Comparison of ENCODE assay signal across 19 cellular contexts in genomic region chr1:53066941-53067738, GRCh38. TPM values are rescaled to one million over a fixed set of nuclear protein-coding genes. Genes with fewer than 3 reads are reported as not detected.
DNase-seq lines count a peak whose midpoint lies in the region; TF ChIP-seq lines count a peak whose summit lies in the region.
"Had no signal": no experiment of that assay in that cellular context is flagged by ENCODE, and none has a peak within 500 bp of the region (broad histone marks: within the 10 kb centered on the region; RNA-seq: fewer than 3 reads in every experiment).

No MANE protein-coding gene starts in this region.

- H3K27me3 ChIP-seq in esophagus muscularis mucosa = peaks cover 0 to 17% (median 11%) of the 10 kb centered on the region in 4 donors
- peaks cover 0 to 28% of the 10 kb centered on the region in 2 experiments for H3K27me3 ChIP-seq in mesenchymal stem cell (ENCODE audit: control insufficient read depth in 1 of 2, insufficient read depth in 1 of 2, low read length in 2 of 2)
- H3K27me3 ChIP-seq in testis = no peaks in the 10 kb centered on the region
- H3K27me3 ChIP-seq in hepatocyte = peaks cover 23% of the 10 kb centered on the region

- no peak overlapping the region for H2AK5ac ChIP-seq in mesenchymal stem cell (ENCODE audit: low read length, severe bottlenecking)

- peaks cover 8% of the 10 kb centered on the region for H3K4me1 Mint-ChIP-seq in activated CD4-positive, alpha-beta memory T cell treated with anti-CD3 and anti-CD28 coated beads for 36 hours (ENCODE audit: low read depth)
- H3K4me1 Mint-ChIP-seq in activated CD4-positive, alpha-beta memory T cell treated with anti-CD3 and anti-CD28 coated beads, Interleukin-2, amount 10 ng/mL, durations not matched to agents 7 days and 5 days = peaks cover 2% of the 10 kb centered on the region

- H4K8ac ChIP-seq in mesenchymal stem cell (ENCODE audit: low read length) = no peak overlapping the region

- no peaks in the 10 kb centered on the region for H4K20me1 ChIP-seq in hepatocyte (ENCODE audit: insufficient read depth, poor library complexity, severe bottlenecking)
- H4K20me1 ChIP-seq: BLaER1 had no signal

- H3K14ac ChIP-seq in mesenchymal stem cell (ENCODE audit: low read length in 2 of 2) = no peak overlapping the region

- no peak for TF ChIP-seq CTCF in esophagus muscularis mucosa (IDR thresholded peaks at IDR 0.05)
- no peak for TF ChIP-seq CTCF in testis (IDR thresholded peaks at IDR 0.05)
- no peak for TF ChIP-seq CTCF in hepatocyte (IDR thresholded peaks at IDR 0.05; ENCODE audit: poor library complexity)

- no peaks in the 10 kb centered on the region for H3K36me3 Mint-ChIP-seq in activated CD4-positive, alpha-beta memory T cell treated with anti-CD3 and anti-CD28 coated beads for 36 hours
- no peaks in the 10 kb centered on the region for H3K36me3 Mint-ChIP-seq in activated CD4-positive, alpha-beta memory T cell treated with anti-CD3 and anti-CD28 coated beads, Interleukin-2, amount 10 ng/mL, durations not matched to agents 7 days and 5 days (ENCODE audit: low read depth)

- no peak overlapping the region for H3K4me3 Mint-ChIP-seq in activated CD4-positive, alpha-beta memory T cell treated with anti-CD3 and anti-CD28 coated beads for 36 hours
- no peak overlapping the region for H3K4me3 Mint-ChIP-seq in activated CD4-positive, alpha-beta memory T cell treated with anti-CD3 and anti-CD28 coated beads, Interleukin-2, amount 10 ng/mL, durations not matched to agents 7 days and 5 days

- no peak overlapping the region for H2AFZ ChIP-seq in mesenchymal stem cell (ENCODE audit: low read depth, low read length)
- H2AFZ ChIP-seq in hepatocyte = no peak overlapping the region

- no peak for TF ChIP-seq EP300 in esophagus muscularis mucosa (IDR thresholded peaks at IDR 0.05)

- peak; percentile 7 for DNase-seq in activated CD4-positive, alpha-beta memory T cell treated with anti-CD3 and anti-CD28 coated beads for 36 hours
- no peak for DNase-seq in activated CD4-positive, alpha-beta memory T cell treated with anti-CD3 and anti-CD28 coated beads, Interleukin-2, amount 10 ng/mL, durations not matched to agents 7 days and 5 days
- no peak for DNase-seq in esophagus muscularis mucosa (ENCODE audit: extremely low spot score)
- no peak for DNase-seq in mesenchymal stem cell
- peak; percentile 11 for DNase-seq in testis
- DNase-seq in hepatocyte (ENCODE audit: low spot score) = no peak
- no peak for DNase-seq in NCI-H2029 treated with DMSO at 0.1 percent for 48 hours (lab: John Stamatoyannopoulos, UW)
- DNase-seq in cerebellar nuclear complex (lab: John Stamatoyannopoulos, UW) = no peak
- DNase-seq: activated naive CD4-positive, alpha-beta T cell; amniotic stem cell; Calu3; dermis blood vessel endothelial cell; left colon; NCI-H1105; NCI-H510A treated with DMSO at 0.1 percent for 48 hours; T-helper 9 cell had no signal

- H3K4me2 ChIP-seq in mesenchymal stem cell (ENCODE audit: low read length, poor library complexity, severe bottlenecking) = no peak overlapping the region
- H3K4me2 ChIP-seq in hepatocyte = no peak overlapping the region
- H3K4me2 ChIP-seq: BLaER1 had no signal

- no peak overlapping the region for H2BK120ac ChIP-seq in mesenchymal stem cell (ENCODE audit: low read depth, low read length)

- peaks cover 19% of the 10 kb centered on the region for H3K27me3 Mint-ChIP-seq in activated CD4-positive, alpha-beta memory T cell treated with anti-CD3 and anti-CD28 coated beads for 36 hours
- H3K27me3 Mint-ChIP-seq in activated CD4-positive, alpha-beta memory T cell treated with anti-CD3 and anti-CD28 coated beads, Interleukin-2, amount 10 ng/mL, durations not matched to agents 7 days and 5 days = peaks cover 24% of the 10 kb centered on the region

- 86% methylated on average over 9 of the region's 13 CpGs for WGBS in esophagus muscularis mucosa
- 90% methylated on average over 10 of the region's 13 CpGs for WGBS in mesenchymal stem cell
- WGBS in testis, 2 donors = 78 to 80% methylated on average over 13 of the region's 13 CpGs
- WGBS in hepatocyte (ENCODE audit: low lambda C conversion rate, missing lambda C conversion rate) = 83% methylated on average over 13 of the region's 13 CpGs

- H3K27ac ChIP-seq in esophagus muscularis mucosa (replicated peaks in 1 of 4) (peak overlapping the region in 3 of 4 donors; percentile 24 to 52 (median 45)), mesenchymal stem cell (ENCODE audit: low read length, poor library complexity, severe bottlenecking) (no peak overlapping the region), testis (peak overlapping the region in 1 of 2 donors; percentile 14), hepatocyte (no peak overlapping the region)
- H3K27ac ChIP-seq: BLaER1, neutrophil, SK-N-MC had no signal

- no peak overlapping the region for H3K23ac ChIP-seq in mesenchymal stem cell (ENCODE audit: low read length in 2 of 2)

- H3K18ac ChIP-seq in mesenchymal stem cell (ENCODE audit: low read depth in 1 of 2, low read length in 2 of 2) = no peak overlapping the region

- H4K91ac ChIP-seq in mesenchymal stem cell (ENCODE audit: low read length) = no peak overlapping the region

- no peaks in the 10 kb centered on the region for H3K79me2 ChIP-seq in hepatocyte

- no peak for TF ChIP-seq POLR2A in esophagus muscularis mucosa (IDR thresholded peaks at IDR 0.05; ENCODE audit: low read depth)
- no peak for TF ChIP-seq POLR2A in testis (IDR thresholded peaks at IDR 0.05)

- no peaks in the 10 kb centered on the region for H3K9me3 Mint-ChIP-seq in activated CD4-positive, alpha-beta memory T cell treated with anti-CD3 and anti-CD28 coated beads for 36 hours
- no peaks in the 10 kb centered on the region for H3K9me3 Mint-ChIP-seq in activated CD4-positive, alpha-beta memory T cell treated with anti-CD3 and anti-CD28 coated beads, Interleukin-2, amount 10 ng/mL, durations not matched to agents 7 days and 5 days

- H3K36me3 ChIP-seq in esophagus muscularis mucosa (peaks cover 0 to 9% (median 0%) of the 10 kb centered on the region in 4 donors), mesenchymal stem cell (ENCODE audit: control insufficient read depth in 1 of 2, insufficient read depth in 2 of 2, low read depth in 1 of 2, low read length in 2 of 2) (peaks cover 0 to 53% of the 10 kb centered on the region in 2 experiments), testis (ENCODE audit: low read depth, missing control alignments) (no peaks in the 10 kb centered on the region), hepatocyte (replicated peaks; ENCODE audit: insufficient read depth, low read depth) (no peaks in the 10 kb centered on the region)
- H3K36me3 ChIP-seq: BLaER1, neutrophil had no signal

- peak overlapping the region in 1 of 2 experiments; percentile 24 for H3K4ac ChIP-seq in mesenchymal stem cell (ENCODE audit: low read depth in 1 of 2, low read length in 2 of 2)

- H3K9me2 ChIP-seq in hepatocyte (replicated peaks; ENCODE audit: insufficient read depth) = no peaks in the 10 kb centered on the region

- H3K9me3 ChIP-seq in esophagus muscularis mucosa = no peaks in the 10 kb centered on the region
- H3K9me3 ChIP-seq in mesenchymal stem cell (ENCODE audit: control insufficient read depth, low read length) = no peaks in the 10 kb centered on the region
- H3K9me3 ChIP-seq in testis = no peaks in the 10 kb centered on the region
- H3K9me3 ChIP-seq in hepatocyte (ENCODE audit: low read depth) = no peaks in the 10 kb centered on the region
- H3K9me3 ChIP-seq: neutrophil had no signal

- peaks cover 10 to 22% (median 16%) of the 10 kb centered on the region in 4 donors for H3K4me1 ChIP-seq in esophagus muscularis mucosa
- peaks cover 14% of the 10 kb centered on the region for H3K4me1 ChIP-seq in mesenchymal stem cell (ENCODE audit: control insufficient read depth, insufficient read depth, low read depth, low read length)
- peaks cover 6% of the 10 kb centered on the region for H3K4me1 ChIP-seq in testis
- H3K4me1 ChIP-seq in hepatocyte (ENCODE audit: insufficient read depth) = peaks cover 9% of the 10 kb centered on the region
- H3K4me1 ChIP-seq: BLaER1 had no signal

- POLR2A ChIA-PET in activated CD4-positive, alpha-beta memory T cell treated with anti-CD3 and anti-CD28 coated beads for 36 hours (lab: Charles Lee) = no interaction called here
- POLR2A ChIA-PET in activated CD4-positive, alpha-beta memory T cell treated with anti-CD3 and anti-CD28 coated beads, Interleukin-2, amount 10 ng/mL, durations not matched to agents 7 days and 5 days (lab: Charles Lee) = no interaction called here

- intact Hi-C loops in activated CD4-positive, alpha-beta memory T cell treated with anti-CD3 and anti-CD28 coated beads for 36 hours (cut with micrococcal nuclease) = no loop called here
- intact Hi-C loops in esophagus muscularis mucosa (cut with DNase I) = loop anchor here (10.0 kb wide), 1 partner anchor 118 kb away; no protein-coding TSS in a partner anchor
- intact Hi-C loops in testis (cut with DNase I; ENCODE audit: low total_unique reads) = no loop called here

- no peak overlapping the region for H3K27ac Mint-ChIP-seq in activated CD4-positive, alpha-beta memory T cell treated with anti-CD3 and anti-CD28 coated beads for 36 hours
- H3K27ac Mint-ChIP-seq in activated CD4-positive, alpha-beta memory T cell treated with anti-CD3 and anti-CD28 coated beads, Interleukin-2, amount 10 ng/mL, durations not matched to agents 7 days and 5 days = no peak overlapping the region

- no peaks in the 10 kb centered on the region for H3K79me1 ChIP-seq in mesenchymal stem cell (replicated peaks; ENCODE audit: low read length, poor library complexity, severe bottlenecking)

- peak overlapping the region; percentile 65 for H2BK15ac ChIP-seq in mesenchymal stem cell (ENCODE audit: low read depth, poor library complexity, severe bottlenecking)

- no peak overlapping the region for H2BK5ac ChIP-seq in mesenchymal stem cell (ENCODE audit: low read depth, low read length, poor library complexity, severe bottlenecking)

- CTCF ChIA-PET in activated CD4-positive, alpha-beta memory T cell treated with anti-CD3 and anti-CD28 coated beads for 36 hours (lab: Charles Lee) = no interaction called here
- CTCF ChIA-PET in activated CD4-positive, alpha-beta memory T cell treated with anti-CD3 and anti-CD28 coated beads, Interleukin-2, amount 10 ng/mL, durations not matched to agents 7 days and 5 days (lab: Charles Lee) = no interaction called here

- H3K9ac ChIP-seq in mesenchymal stem cell (ENCODE audit: low read length) = no peak overlapping the region
- H3K9ac ChIP-seq: BLaER1 had no signal

- no peak overlapping the region for H3K4me3 ChIP-seq in esophagus muscularis mucosa
- H3K4me3 ChIP-seq in mesenchymal stem cell (ENCODE audit: insufficient read depth in 1 of 2, low read depth in 1 of 2, low read length in 2 of 2) = no peak overlapping the region
- no peak overlapping the region for H3K4me3 ChIP-seq in testis
- no peak overlapping the region for H3K4me3 ChIP-seq in hepatocyte
- H3K4me3 ChIP-seq: BLaER1, SK-N-MC had no signal

- H2BK12ac ChIP-seq in mesenchymal stem cell (ENCODE audit: low read length in 2 of 2) = no peak overlapping the region

RNA-seq across cellular contexts. Expression of gene PODN, which starts 5.1 kb away (rescaled TPM):
- total RNA-seq in activated CD4-positive, alpha-beta memory T cell treated with anti-CD3 and anti-CD28 coated beads for 36 hours = not detected
- not detected for total RNA-seq in activated CD4-positive, alpha-beta memory T cell treated with anti-CD3 and anti-CD28 coated beads, Interleukin-2, amount 10 ng/mL, durations not matched to agents 7 days and 5 days
- total RNA-seq in esophagus muscularis mucosa = 100 to 1,000 TPM in 3 of 4 donors, 10 to 100 TPM in 1; 78.6 to 150 (median 113) TPM
- polyA plus RNA-seq in mesenchymal stem cell (2013, experiment 1 of 2) = 54.8 TPM
- 53.6 TPM for polyA plus RNA-seq in mesenchymal stem cell (2013, experiment 2 of 2)
- total RNA-seq in testis = 100 to 1,000 TPM in 1 of 2 donors, 10 to 100 TPM in 1; 87.5 to 104 TPM
- 69.3 TPM for polyA plus RNA-seq in testis (ENCODE audit: insufficient read depth, low read depth, low replicate concordance)
- total RNA-seq in hepatocyte = 2.1 and 3.9 TPM in 2 replicates
- 4.9 and 9.2 TPM in 2 replicates for polyA plus RNA-seq in hepatocyte
- total RNA-seq: Calu3, dermis blood vessel endothelial cell had no signal

Comparison
In these comparisons a context has a peak if more than half of its experiments do, and no peak if none do; other contexts are left out.
1. DNase-seq: peak in activated CD4-positive, alpha-beta memory T cell treated with anti-CD3 and anti-CD28 coated beads for 36 hours (single experiment) and testis (single experiment); none in activated CD4-positive, alpha-beta memory T cell treated with anti-CD3 and anti-CD28 coated beads, Interleukin-2, amount 10 ng/mL, durations not matched to agents 7 days and 5 days (single experiment), esophagus muscularis mucosa (single experiment), mesenchymal stem cell (single experiment), hepatocyte (single experiment), NCI-H2029 treated with DMSO at 0.1 percent for 48 hours (single experiment) and cerebellar nuclear complex (0 of 2).
2. H3K27ac ChIP-seq: peak in esophagus muscularis mucosa (3 of 4); none in mesenchymal stem cell (single experiment) and hepatocyte (single experiment).
3. RNA of gene PODN, which starts 5.1 kb away (total RNA-seq): 78.6 to 150 TPM in esophagus muscularis mucosa and 87.5 to 104 TPM in testis; 2.1 to 3.9 TPM in hepatocyte, not detected in activated CD4-positive, alpha-beta memory T cell treated with anti-CD3 and anti-CD28 coated beads for 36 hours and not detected in activated CD4-positive, alpha-beta memory T cell treated with anti-CD3 and anti-CD28 coated beads, Interleukin-2, amount 10 ng/mL, durations not matched to agents 7 days and 5 days; every median in the first group is over 10 times any median in the second.